9 cellular contexts compared by ENCODE assay signal in the genomic region with DNA sequence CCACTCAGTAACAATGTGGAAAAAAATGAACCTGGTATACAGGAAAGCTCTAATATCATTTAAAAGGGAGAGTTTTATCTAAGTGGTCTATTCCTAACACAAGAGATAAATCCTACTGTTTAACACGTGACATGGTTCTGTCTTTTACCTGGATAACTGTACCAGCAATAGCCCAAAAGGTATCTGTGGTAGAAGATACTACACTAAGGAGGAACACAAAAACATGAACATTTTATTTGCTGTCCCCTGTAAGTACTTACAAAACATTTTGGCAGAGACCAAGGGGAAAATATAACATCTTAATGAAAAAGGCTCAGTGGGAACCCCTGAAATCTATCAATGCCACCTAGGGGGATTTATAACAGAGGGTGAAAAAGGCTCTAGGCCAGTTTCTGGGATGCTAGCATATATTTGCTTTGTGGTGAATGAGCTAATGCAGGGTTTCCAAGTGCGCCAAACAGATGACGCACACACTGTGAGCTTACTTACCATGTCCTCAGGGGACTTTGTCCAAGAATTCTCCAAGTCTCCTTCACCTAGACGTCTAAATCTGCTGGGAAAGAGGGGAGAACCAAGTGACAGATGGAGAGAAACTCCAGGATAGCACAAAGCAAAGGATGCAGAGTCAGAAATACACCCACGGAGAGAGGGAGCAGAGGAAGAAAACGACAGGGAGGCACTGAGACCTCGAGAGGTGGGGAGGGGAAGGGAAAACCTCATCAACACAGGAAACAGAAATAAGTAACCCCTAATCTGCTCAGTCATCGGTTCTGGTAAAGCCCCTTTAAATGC.
DNase-seq lines count a peak whose midpoint lies in the region; ATAC-seq and TF ChIP-seq lines count a peak whose summit lies in the region.
"Had no signal": no experiment of that assay in that cellular context is flagged by ENCODE, and none has a peak within 500 bp of the region (broad histone marks: within the 10 kb centered on the region; RNA-seq: fewer than 3 reads in every experiment).

No MANE protein-coding gene starts in this region.

- no TSS peak for BruUV-seq in IMR-90 (replicated peaks; lab: Mats Ljungman, UMichigan)

- H2BK15ac ChIP-seq in IMR-90 (ENCODE audit: low read depth, low read length) (peak overlapping the region; percentile 64; the same call in 2 of the 3 replicates), mesenchymal stem cell (ENCODE audit: low read depth, poor library complexity, severe bottlenecking) (no peak overlapping the region)

- peaks cover 73% of the 10 kb centered on the region for H3K27me3 Mint-ChIP-seq in CD4-positive, alpha-beta T cell

- H2AK5ac ChIP-seq in IMR-90 (ENCODE audit: low read depth, low read length), result no peak overlapping the region
- H2AK5ac ChIP-seq in mesenchymal stem cell (ENCODE audit: low read length, severe bottlenecking), result no peak overlapping the region

- no peak overlapping the region for H2BK12ac ChIP-seq in mesenchymal stem cell (ENCODE audit: low read length in 2 of 2)

- H3K4me2 ChIP-seq in IMR-90 (ENCODE audit: low read depth, low read length) (peak overlapping the region; percentile 88), mesenchymal stem cell (ENCODE audit: low read length, poor library complexity, severe bottlenecking) (no peak overlapping the region)

- no peak overlapping the region for H2AK9ac ChIP-seq in IMR-90 (replicated peaks; ENCODE audit: low read depth, low read length, poor library complexity)

- H3K23ac ChIP-seq in IMR-90 (ENCODE audit: low read depth, low read length), result peak overlapping the region; percentile 82
- no peak overlapping the region for H3K23ac ChIP-seq in mesenchymal stem cell (ENCODE audit: low read length in 2 of 2)

- H3K9me1 ChIP-seq in IMR-90 (ENCODE audit: insufficient read depth, low read length), result no peaks in the 10 kb centered on the region; the same call in 1 of the 2 replicates

- H3K4ac ChIP-seq in IMR-90 (ENCODE audit: low read depth, low read length) (peak overlapping the region; percentile 89), mesenchymal stem cell (ENCODE audit: low read depth in 1 of 2, low read length in 2 of 2) (no peak overlapping the region)

- H3K4me3 ChIP-seq in IMR-90 (ENCODE audit: insufficient read depth, low read depth, low read length) (peak overlapping the region; percentile 29; the same call in 1 of the 2 replicates), brain microvascular endothelial cell (ENCODE audit: low read depth, low read length) (peak overlapping the region; percentile 6), mesenchymal stem cell (ENCODE audit: insufficient read depth in 1 of 2, low read depth in 1 of 2, low read length in 2 of 2) (peak overlapping the region in 1 of 2 experiments; percentile 12), left lung (no peak overlapping the region)

- H4K8ac ChIP-seq in IMR-90 (ENCODE audit: low read depth in 2 of 2, low read length in 2 of 2) (peak overlapping the region; percentile 62 to 88), mesenchymal stem cell (ENCODE audit: low read length) (no peak overlapping the region)

- peak overlapping the region; percentile 73 for H3K9ac ChIP-seq in IMR-90 (ENCODE audit: low read depth, low read length)
- peak overlapping the region; percentile 78 for H3K9ac ChIP-seq in mesenchymal stem cell (ENCODE audit: low read length)

- peak overlapping the region; percentile 36 for H3K56ac ChIP-seq in IMR-90 (ENCODE audit: extremely low read depth, insufficient read depth, low read length)

- H4K20me1 ChIP-seq in IMR-90 (ENCODE audit: insufficient read depth, low read length), result no peaks in the 10 kb centered on the region

- peak overlapping the region; percentile 80 for H2AFZ ChIP-seq in IMR-90 (replicated peaks; ENCODE audit: low read length, poor library complexity)
- H2AFZ ChIP-seq in mesenchymal stem cell (ENCODE audit: low read depth, low read length), result no peak overlapping the region

- TF ChIP-seq POLR2A in IMR-90 (IDR thresholded peaks at IDR 0.05; ENCODE audit: low read depth, low read length), result no peak

- peak overlapping the region; percentile 92 for H4K5ac ChIP-seq in IMR-90 (ENCODE audit: low read depth, low read length)

- CTCF ChIA-PET in IMR-90 (lab: Yijun Ruan, JAX), result no interaction called here
- CTCF ChIA-PET in CD4-positive, alpha-beta T cell (lab: Charles Lee), result no interaction called here

- DNase-seq in AG09319 (ENCODE audit: extremely low read depth, low read depth) (peak; percentile 69), IMR-90 (peak; percentile 96), brain microvascular endothelial cell (peak; percentile 95), mesenchymal stem cell (peak; percentile 72), LoVo (ENCODE audit: low spot score) (no peak), left lung (no peak), NCI-H510A treated with DMSO at 0.1 percent for 48 hours (lab: John Stamatoyannopoulos, UW) (no peak)
- no peak for DNase-seq in CD4-positive, alpha-beta T cell
- DNase-seq: NCI-H1436 treated with DMSO at 0.1 percent for 48 hours had no signal

- peak overlapping the region; percentile 98 for H3K27ac ChIP-seq in IMR-90 (ENCODE audit: insufficient read depth, low read length)
- peak overlapping the region; percentile 94 for H3K27ac ChIP-seq in brain microvascular endothelial cell
- H3K27ac ChIP-seq in mesenchymal stem cell (ENCODE audit: low read length, poor library complexity, severe bottlenecking), result no peak overlapping the region
- no peak overlapping the region for H3K27ac ChIP-seq in left lung
- no peak overlapping the region for H3K27ac ChIP-seq in CD4-positive, alpha-beta T cell (ENCODE audit: low read depth, low read length)

- WGBS in IMR-90 (ENCODE audit: extremely low coverage in 2 of 2, insufficient read length in 1 of 2), 2 experiments, result no CpG with 5 or more reads among the region's 8 CpGs
- WGBS in mesenchymal stem cell, result 44% methylated on average over 4 of the region's 8 CpGs

- TF ChIP-seq RAD21 in IMR-90 (IDR thresholded peaks at IDR 0.05; ENCODE audit: low read length), result no peak

- TF ChIP-seq CTCF in AG09319 (IDR thresholded peaks at IDR 0.05; ENCODE audit: low read depth, low read length), result no peak
- TF ChIP-seq CTCF in IMR-90 (conservative IDR thresholded peaks at IDR 0.05; ENCODE audit: low read depth, low read length), result no peak
- no peak for TF ChIP-seq CTCF in brain microvascular endothelial cell (IDR thresholded peaks at IDR 0.05; ENCODE audit: low read depth, low read length, missing control alignments)
- TF ChIP-seq CTCF in left lung (IDR thresholded peaks at IDR 0.05), result no peak
- no peak for TF ChIP-seq CTCF in CD4-positive, alpha-beta T cell (IDR thresholded peaks at IDR 0.05)

- H3K4me3 Mint-ChIP-seq in CD4-positive, alpha-beta T cell, result no peak overlapping the region

- H3K27me3 ChIP-seq in IMR-90 (ENCODE audit: control insufficient read depth, insufficient read depth, low read length) (no peaks in the 10 kb centered on the region), brain microvascular endothelial cell (replicated peaks) (no peaks in the 10 kb centered on the region), mesenchymal stem cell (ENCODE audit: control insufficient read depth in 1 of 2, insufficient read depth in 1 of 2, low read length in 2 of 2) (peaks cover 11 to 14% of the 10 kb centered on the region in 2 experiments), left lung (peaks cover 0 to 32% of the 10 kb centered on the region in 2 donors)
- H3K27me3 ChIP-seq in CD4-positive, alpha-beta T cell (ENCODE audit: control insufficient read depth, insufficient read depth, low read length), result peaks cover 22% of the 10 kb centered on the region

- dilution Hi-C loops in IMR-90 (cut with HindIII; ENCODE audit: low sequenced_read_pairs, unreplicated experiment), result no loop called here

- in situ Hi-C loops in IMR-90 (cut with MboI; ENCODE audit: low sequenced_read_pairs) (no loop called here), brain microvascular endothelial cell (cut with HindIII; ENCODE audit: low pct_ligation_motif_present, low sequenced_read_pairs) (no loop called here)

- H3K9me3 ChIP-seq in IMR-90 (ENCODE audit: control insufficient read depth, insufficient read depth, low read length) (no peaks in the 10 kb centered on the region), mesenchymal stem cell (ENCODE audit: control insufficient read depth, low read length) (no peaks in the 10 kb centered on the region), left lung (no peaks in the 10 kb centered on the region)
- no peaks in the 10 kb centered on the region for H3K9me3 ChIP-seq in CD4-positive, alpha-beta T cell (ENCODE audit: control insufficient read depth, low read length)

- H2BK5ac ChIP-seq in IMR-90 (ENCODE audit: low read depth, low read length, poor library complexity, severe bottlenecking) (peak overlapping the region; percentile 82), mesenchymal stem cell (ENCODE audit: low read depth, low read length, poor library complexity, severe bottlenecking) (no peak overlapping the region)

- no peaks in the 10 kb centered on the region for H3K36me3 Mint-ChIP-seq in CD4-positive, alpha-beta T cell (ENCODE audit: low read depth)

- H3K14ac ChIP-seq in IMR-90 (replicated peaks; ENCODE audit: low read depth, low read length) (peak overlapping the region; percentile 72), mesenchymal stem cell (ENCODE audit: low read length in 2 of 2) (no peak overlapping the region)

- H3K79me1 ChIP-seq in IMR-90 (ENCODE audit: low read depth in 1 of 2, low read length in 2 of 2), result no peaks in the 10 kb centered on the region
- H3K79me1 ChIP-seq in mesenchymal stem cell (replicated peaks; ENCODE audit: low read length, poor library complexity, severe bottlenecking), result no peaks in the 10 kb centered on the region

- H4K91ac ChIP-seq in IMR-90 (ENCODE audit: insufficient read depth, low read depth, low read length) (peak overlapping the region; percentile 90), mesenchymal stem cell (ENCODE audit: low read length) (no peak overlapping the region)

- peak overlapping the region; percentile 94 for H3K18ac ChIP-seq in IMR-90 (ENCODE audit: low read depth, low read length)
- no peak overlapping the region for H3K18ac ChIP-seq in mesenchymal stem cell (ENCODE audit: low read depth in 1 of 2, low read length in 2 of 2)

- H2BK20ac ChIP-seq in IMR-90 (ENCODE audit: low read depth, low read length), result peak overlapping the region; percentile 93

- no peak overlapping the region for H3K27ac Mint-ChIP-seq in CD4-positive, alpha-beta T cell

- peak; percentile 85 for ATAC-seq in IMR-90 (ENCODE audit: low read depth)
- ATAC-seq in left lung, result no peak
- no peak for ATAC-seq in CD4-positive, alpha-beta T cell (ENCODE audit: poor library complexity)

- intact Hi-C loops in IMR-90 (cut with micrococcal nuclease), result no loop called here
- intact Hi-C loops in left lung (cut with DNase I), result no loop called here
- intact Hi-C loops in CD4-positive, alpha-beta T cell (cut with DNase I, micrococcal nuclease), result no loop called here

- H3K36me3 ChIP-seq in IMR-90 (ENCODE audit: control insufficient read depth, insufficient read depth, low read length), result no peaks in the 10 kb centered on the region
- H3K36me3 ChIP-seq in brain microvascular endothelial cell (replicated peaks), result no peaks in the 10 kb centered on the region
- no peaks in the 10 kb centered on the region for H3K36me3 ChIP-seq in mesenchymal stem cell (ENCODE audit: control insufficient read depth in 1 of 2, insufficient read depth in 2 of 2, low read depth in 1 of 2, low read length in 2 of 2)
- no peaks in the 10 kb centered on the region for H3K36me3 ChIP-seq in left lung

- no peaks in the 10 kb centered on the region for H3K9me3 Mint-ChIP-seq in CD4-positive, alpha-beta T cell

- no peaks in the 10 kb centered on the region for H3K4me1 Mint-ChIP-seq in CD4-positive, alpha-beta T cell (ENCODE audit: low read depth)

- peak overlapping the region; percentile 94 for H2BK120ac ChIP-seq in IMR-90 (ENCODE audit: low read depth, low read length)
- no peak overlapping the region for H2BK120ac ChIP-seq in mesenchymal stem cell (ENCODE audit: low read depth, low read length)

- POLR2A ChIA-PET in IMR-90 (lab: Charles Lee; ENCODE audit: unreplicated experiment), result interaction anchor here (0.7 kb wide), 1 partner anchor 304 kb away, joined by 9 read pairs; no protein-coding TSS in a partner anchor
- POLR2A ChIA-PET in CD4-positive, alpha-beta T cell (lab: Charles Lee), result no interaction called here

- H3K4me1 ChIP-seq in IMR-90 (ENCODE audit: control insufficient read depth, insufficient read depth, low read length) (peaks cover 2% of the 10 kb centered on the region; the same call in 1 of the 2 replicates), mesenchymal stem cell (ENCODE audit: control insufficient read depth, insufficient read depth, low read depth, low read length) (no peaks in the 10 kb centered on the region), left lung (no peaks in the 10 kb centered on the region)

Comparison
In these comparisons a context has a peak if more than half of its experiments do, and no peak if none do; other contexts are left out.
1. DNase-seq: peak in AG09319 (single experiment), IMR-90 (single experiment), brain microvascular endothelial cell (single experiment) and mesenchymal stem cell (single experiment); none in LoVo (single experiment), left lung (0 of 2), CD4-positive, alpha-beta T cell (0 of 10) and NCI-H510A treated with DMSO at 0.1 percent for 48 hours (single experiment).
2. H3K27ac ChIP-seq: peak in IMR-90 (single experiment) and brain microvascular endothelial cell (single experiment); none in mesenchymal stem cell (single experiment), left lung (0 of 2) and CD4-positive, alpha-beta T cell (single experiment).
3. H3K4me3 ChIP-seq: peak in IMR-90 (single experiment) and brain microvascular endothelial cell (single experiment); none in left lung (0 of 2).